ENCODE assay signal across 8 cellular contexts in the genomic region with DNA sequence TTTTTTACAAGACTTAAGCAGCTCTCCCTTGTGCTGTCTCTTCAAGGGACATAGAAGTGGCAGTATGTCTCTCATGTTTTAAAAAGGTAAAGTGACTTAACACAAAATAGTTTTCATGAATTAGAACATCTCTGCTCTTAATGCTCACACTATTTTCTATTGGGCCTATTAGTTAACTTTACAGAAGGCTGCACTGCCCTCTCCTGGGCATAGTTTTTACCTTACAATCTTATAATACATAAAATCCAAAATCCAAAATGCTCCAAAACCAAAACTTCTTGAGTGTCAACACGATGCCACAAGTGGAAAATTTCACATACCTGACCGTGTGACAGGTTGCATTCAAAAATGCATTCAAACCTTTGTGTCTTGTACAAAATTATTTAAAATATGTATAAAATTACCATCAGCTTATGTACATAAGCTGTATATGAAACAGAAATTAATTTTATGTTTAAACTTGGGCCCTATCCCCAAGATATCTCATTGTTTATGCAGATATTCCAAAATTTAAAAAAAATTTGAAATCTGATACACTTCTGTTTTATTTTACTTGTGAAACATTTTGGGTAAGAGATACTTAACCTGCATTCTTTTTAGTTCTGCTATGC. TPM values are rescaled to one million over a fixed set of nuclear protein-coding genes. Genes with fewer than 3 reads are reported as not detected.
DNase-seq lines count a peak whose midpoint lies in the region; ATAC-seq and TF ChIP-seq lines count a peak whose summit lies in the region.

No MANE protein-coding gene starts in this region.

- no peaks in the 10 kb centered on the region for H3K36me3 ChIP-seq in Panc1 (ENCODE audit: control insufficient read depth, insufficient read depth, low read length)
- peaks cover 3% of the 10 kb centered on the region for H3K36me3 ChIP-seq in left ventricle myocardium inferior
- H3K36me3 ChIP-seq in smooth muscle cell (ENCODE audit: low read depth) = peaks cover 16% of the 10 kb centered on the region

- DNase-seq in Right ventricle myocardium superior (no peak), Right ventricle myocardium inferior (ENCODE audit: missing footprints) (no peak), Panc1 (ENCODE audit: low read depth, low spot score) (no peak), left ventricle myocardium inferior (no peak), smooth muscle cell (lab: John Stamatoyannopoulos, UW; ENCODE audit: unreplicated experiment) (no peak), GF-D8 (lab: John Stamatoyannopoulos, UW) (no peak)
- DNase-seq in activated naive CD4-positive, alpha-beta T cell treated with anti-CD3 and anti-CD28 coated beads, Interleukin-2, amount 10 ng/mL, durations not matched to agents 7 days and 5 days = peak; percentile 72

- no peaks in the 10 kb centered on the region for H3K9me3 Mint-ChIP-seq in activated naive CD4-positive, alpha-beta T cell treated with anti-CD3 and anti-CD28 coated beads, Interleukin-2, amount 10 ng/mL, durations not matched to agents 7 days and 5 days

- ATAC-seq in Right ventricle myocardium superior (ENCODE audit: poor library complexity) = peak; percentile 63
- ATAC-seq in Right ventricle myocardium inferior = no peak
- peak; percentile 62 for ATAC-seq in HG03103 (IDR thresholded peaks at IDR 0.05; ENCODE audit: low read depth, unreplicated experiment)
- peak; percentile 68 for ATAC-seq in Panc1

- H3K27me3 ChIP-seq in Panc1 (ENCODE audit: control insufficient read depth, insufficient read depth, low read length) = no peaks in the 10 kb centered on the region
- no peaks in the 10 kb centered on the region for H3K27me3 ChIP-seq in left ventricle myocardium inferior (ENCODE audit: low read depth)
- no peaks in the 10 kb centered on the region for H3K27me3 ChIP-seq in smooth muscle cell (ENCODE audit: low read depth)

- peaks cover 19% of the 10 kb centered on the region for H3K4me1 ChIP-seq in Panc1 (ENCODE audit: control insufficient read depth, insufficient read depth, low read length)
- peaks cover 30% of the 10 kb centered on the region for H3K4me1 ChIP-seq in left ventricle myocardium inferior
- peaks cover 8% of the 10 kb centered on the region for H3K4me1 ChIP-seq in smooth muscle cell (ENCODE audit: low read depth)

- in situ Hi-C loops in Panc1 (cut with HindIII; ENCODE audit: low pct_unique_long_range_greater_than_20kb, low sequenced_read_pairs) = no loop called here

- no peaks in the 10 kb centered on the region for H3K27me3 Mint-ChIP-seq in activated naive CD4-positive, alpha-beta T cell treated with anti-CD3 and anti-CD28 coated beads, Interleukin-2, amount 10 ng/mL, durations not matched to agents 7 days and 5 days

- H3K27ac Mint-ChIP-seq in activated naive CD4-positive, alpha-beta T cell treated with anti-CD3 and anti-CD28 coated beads, Interleukin-2, amount 10 ng/mL, durations not matched to agents 7 days and 5 days = no peak overlapping the region

- no peak overlapping the region for H3K4me3 Mint-ChIP-seq in activated naive CD4-positive, alpha-beta T cell treated with anti-CD3 and anti-CD28 coated beads, Interleukin-2, amount 10 ng/mL, durations not matched to agents 7 days and 5 days

- BruUV-seq in Panc1 (replicated peaks; lab: Mats Ljungman, UMichigan) = no TSS peak

- H3K4me1 Mint-ChIP-seq in activated naive CD4-positive, alpha-beta T cell treated with anti-CD3 and anti-CD28 coated beads, Interleukin-2, amount 10 ng/mL, durations not matched to agents 7 days and 5 days = peaks cover 61% of the 10 kb centered on the region

- TF ChIP-seq CTCF in Panc1 (IDR thresholded peaks at IDR 0.05) (peak; percentile 64; the same call in 1 of the 2 replicates), left ventricle myocardium inferior (IDR thresholded peaks at IDR 0.05; ENCODE audit: borderline replicate concordance) (peak; percentile 67), smooth muscle cell (IDR thresholded peaks at IDR 0.05; ENCODE audit: borderline replicate concordance, insufficient read depth, poor library complexity, severe bottlenecking) (peak; percentile 58)

- no peak overlapping the region for H2AFZ ChIP-seq in smooth muscle cell (ENCODE audit: low read depth)

- no peak overlapping the region for H3K4me3 ChIP-seq in Panc1 (ENCODE audit: low read depth in 2 of 2, low read length in 2 of 2)
- no peak overlapping the region for H3K4me3 ChIP-seq in left ventricle myocardium inferior
- no peak overlapping the region for H3K4me3 ChIP-seq in smooth muscle cell

- no peak overlapping the region for H3K4me2 ChIP-seq in smooth muscle cell

- H3K27ac ChIP-seq in Panc1 (ENCODE audit: low read length) = no peak overlapping the region
- no peak overlapping the region for H3K27ac ChIP-seq in left ventricle myocardium inferior (replicated peaks)
- H3K27ac ChIP-seq in smooth muscle cell (ENCODE audit: low read depth) = no peak overlapping the region

- CTCF ChIA-PET in Panc1 (lab: Charles Lee) = interaction anchor here (0.6 to 2.8 kb wide), 4 partner anchors 11 to 210 kb away, joined by 3 to 29 read pairs (median 4); no protein-coding TSS in a partner anchor
- CTCF ChIA-PET in activated naive CD4-positive, alpha-beta T cell treated with anti-CD3 and anti-CD28 coated beads, Interleukin-2, amount 10 ng/mL, durations not matched to agents 7 days and 5 days (lab: Charles Lee) = interaction anchor here (0.7 to 10.4 kb wide), 23 partner anchors 11 to 353 kb away, joined by 3 to 199 read pairs (median 4); a partner anchor contains a TSS

- POLR2A ChIA-PET in Panc1 (lab: Charles Lee) = interaction anchor here (0.5 kb wide), 1 partner anchor 29 kb away, joined by 12 read pairs; no protein-coding TSS in a partner anchor

- WGBS in smooth muscle cell (ENCODE audit: low lambda C conversion rate) = 66% methylated on average over 2 of the region's 2 CpGs

- H4K20me1 ChIP-seq in smooth muscle cell (ENCODE audit: low read depth) = peaks cover 98% of the 10 kb centered on the region

- no peaks in the 10 kb centered on the region for H3F3A ChIP-seq in smooth muscle cell (ENCODE audit: low read depth)

- H3K36me3 Mint-ChIP-seq in activated naive CD4-positive, alpha-beta T cell treated with anti-CD3 and anti-CD28 coated beads, Interleukin-2, amount 10 ng/mL, durations not matched to agents 7 days and 5 days = peaks cover 43% of the 10 kb centered on the region

- intact Hi-C loops in Right ventricle myocardium superior (cut with DNase I) = loop anchor here (5.0 kb wide), 1 partner anchor 59 kb away; no protein-coding TSS in a partner anchor
- intact Hi-C loops in Right ventricle myocardium inferior (cut with DNase I) = loop anchor here (1.0 to 5.0 kb wide), 2 partner anchors 56 to 99 kb away; no protein-coding TSS in a partner anchor
- intact Hi-C loops in Panc1 (cut with micrococcal nuclease; ENCODE audit: unreplicated experiment) = loop anchor here (1.0 to 2.0 kb wide), 3 partner anchors 56 to 98 kb away; no protein-coding TSS in a partner anchor
- intact Hi-C loops in left ventricle myocardium inferior (cut with micrococcal nuclease) = loop anchor here (5.0 kb wide), 1 partner anchor 64 kb away; no protein-coding TSS in a partner anchor

- no peak overlapping the region for H3K9ac ChIP-seq in smooth muscle cell (ENCODE audit: low read depth)

- H3K9me3 ChIP-seq in Panc1 (ENCODE audit: control insufficient read depth, insufficient read depth, low read depth, low read length) = no peaks in the 10 kb centered on the region
- H3K9me3 ChIP-seq in left ventricle myocardium inferior (replicated peaks) = no peaks in the 10 kb centered on the region
- no peaks in the 10 kb centered on the region for H3K9me3 ChIP-seq in smooth muscle cell (replicated peaks; ENCODE audit: low read depth)

- peaks cover 90% of the 10 kb centered on the region for H3K79me2 ChIP-seq in smooth muscle cell (ENCODE audit: low read depth)

RNA-seq across cellular contexts. Expression of a gene that starts 25.8 kb away (rescaled TPM):
- total RNA-seq in Right ventricle myocardium superior = 19.0 TPM
- total RNA-seq in Right ventricle myocardium inferior = 21.2 TPM
- total RNA-seq in Panc1 (2021; ENCODE audit: unreplicated experiment) = 99.4 TPM
- 84.1 TPM for polyA plus RNA-seq in Panc1 (2012; ENCODE audit: insufficient read length)
- 13.9 TPM for total RNA-seq in left ventricle myocardium inferior
- 149 and 167 TPM in 2 replicates for total RNA-seq in smooth muscle cell
- polyA plus RNA-seq in smooth muscle cell = 74.6 and 107 TPM in 2 replicates
